25 cellular contexts compared by ENCODE assay signal in the genomic region with DNA sequence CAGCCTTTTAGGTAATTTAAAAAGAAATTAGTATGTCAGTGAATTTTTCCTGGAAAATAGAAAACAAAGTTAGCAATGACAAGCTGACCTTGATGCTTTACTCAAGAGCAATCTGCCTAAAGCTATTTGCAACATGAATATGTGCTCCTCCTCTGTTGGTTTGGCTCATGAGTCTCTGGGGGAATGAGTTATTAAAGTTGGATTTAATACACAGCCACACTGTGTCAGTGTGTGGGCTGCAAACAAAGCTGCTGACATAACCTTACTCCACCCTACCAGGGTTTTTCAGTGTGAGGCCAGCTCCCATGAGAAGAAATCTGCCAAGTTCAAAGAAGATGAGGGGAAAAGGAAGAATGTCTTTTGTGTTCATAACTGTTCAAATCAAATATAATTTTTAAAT.
A peak's percentile ranks its signal among the peaks of the same experiment; 100 is the strongest.
DNase-seq lines count a peak whose midpoint lies in the region; ATAC-seq and TF ChIP-seq lines count a peak whose summit lies in the region.
"Had no signal": no experiment of that assay in that cellular context is flagged by ENCODE, and none has a peak within 500 bp of the region (broad histone marks: within the 10 kb centered on the region; RNA-seq: fewer than 3 reads in every experiment).

No MANE protein-coding gene starts in this region.

- TF ChIP-seq CTCF in heart left ventricle (IDR thresholded peaks at IDR 0.05), result no peak
- TF ChIP-seq CTCF in left ventricle myocardium inferior (IDR thresholded peaks at IDR 0.05; ENCODE audit: borderline replicate concordance), result no peak
- TF ChIP-seq CTCF in stomach (IDR thresholded peaks at IDR 0.05), result no peak

- no peak for TF ChIP-seq POLR2A in heart left ventricle (IDR thresholded peaks at IDR 0.05)
- no peak for TF ChIP-seq POLR2A in stomach (IDR thresholded peaks at IDR 0.05)

- intact Hi-C loops in heart left ventricle (cut with DNase I), result no loop called here
- intact Hi-C loops in left ventricle myocardium inferior (cut with micrococcal nuclease), result no loop called here
- intact Hi-C loops in right cardiac atrium (cut with DNase I), result no loop called here
- intact Hi-C loops in stomach (cut with DNase I; ENCODE audit: low total_unique reads), result no loop called here

- H3K4me3 ChIP-seq in heart left ventricle (no peak overlapping the region), left ventricle myocardium inferior (no peak overlapping the region), right cardiac atrium (ENCODE audit: low read length) (no peak overlapping the region), stomach (no peak overlapping the region)
- H3K4me3 ChIP-seq: adrenal gland, mucosa of descending colon, prostate gland had no signal

- H3K27me3 ChIP-seq in heart left ventricle, result no peaks in the 10 kb centered on the region
- peaks cover 21% of the 10 kb centered on the region for H3K27me3 ChIP-seq in left ventricle myocardium inferior (ENCODE audit: low read depth)
- H3K27me3 ChIP-seq in right cardiac atrium (ENCODE audit: control insufficient read depth, insufficient read depth), result no peaks in the 10 kb centered on the region
- H3K27me3 ChIP-seq in stomach, result no peaks in the 10 kb centered on the region
- H3K27me3 ChIP-seq: adrenal gland had no signal

- no peak overlapping the region for H3K27ac ChIP-seq in heart left ventricle
- H3K27ac ChIP-seq in left ventricle myocardium inferior (replicated peaks), result no peak overlapping the region
- H3K27ac ChIP-seq in right cardiac atrium (ENCODE audit: low read length), result no peak overlapping the region
- H3K27ac ChIP-seq in stomach, result no peak overlapping the region
- H3K27ac ChIP-seq: adrenal gland, HL-60, prostate gland, VCaP had no signal

- H3K4me1 ChIP-seq in heart left ventricle (no peaks in the 10 kb centered on the region), left ventricle myocardium inferior (no peaks in the 10 kb centered on the region), right cardiac atrium (ENCODE audit: control insufficient read depth, insufficient read depth, low read length) (no peaks in the 10 kb centered on the region), stomach (no peaks in the 10 kb centered on the region)
- H3K4me1 ChIP-seq: adrenal gland, prostate gland had no signal

- DNase-seq in heart left ventricle (peak in 1 of 5 donors; percentile 26), left ventricle myocardium inferior (no peak), dedifferentiated amniotic fluid mesenchymal stem cell (ENCODE audit: extremely low spot score) (peak; percentile 31), right cardiac atrium (no peak), stomach (no peak), cerebellar cortex (ENCODE audit: low spot score) (no peak), NCI-H1436 treated with DMSO at 0.1 percent for 48 hours (lab: John Stamatoyannopoulos, UW) (no peak)
- DNase-seq: activated CD4-positive, alpha-beta T cell treated with anti-CD3 and anti-CD28 coated beads, Interleukin-2, amount 50 U/mL, for 1 hour; activated CD8-positive, alpha-beta memory T cell treated with anti-CD3 and anti-CD28 coated beads, Interleukin-2, amount 50 U/mL, for 48 hours; activated gamma-delta T cell; adrenal gland; C1 segment of cervical spinal cord; caudate nucleus; GOT3; head of caudate nucleus; mucosa of descending colon; NCI-H146; NCI-H2171; SIG-M5; stimulated activated CD4-positive, alpha-beta T cell treated with anti-CD3 and anti-CD28 coated beads, Interleukin-4, amount 100 ng/mL, for 4 hours; T-helper 17 cell had no signal

- TF ChIP-seq EP300 in stomach (IDR thresholded peaks at IDR 0.05), result no peak

- peak in 3 of 4 donors; percentile 54 to 87 (median 85) for ATAC-seq in heart left ventricle
- ATAC-seq in right cardiac atrium, result peak; percentile 77 to 80
- no peak for ATAC-seq in GM18868 (IDR thresholded peaks at IDR 0.05; ENCODE audit: unreplicated experiment)
- ATAC-seq: mucosa of descending colon, T-helper 17 cell had no signal

- H3K9me3 ChIP-seq in heart left ventricle (no peaks in the 10 kb centered on the region), left ventricle myocardium inferior (replicated peaks) (no peaks in the 10 kb centered on the region), right cardiac atrium (ENCODE audit: control insufficient read depth, low read length) (no peaks in the 10 kb centered on the region), stomach (no peaks in the 10 kb centered on the region)
- H3K9me3 ChIP-seq: adrenal gland, mucosa of descending colon, prostate gland had no signal

- H3K36me3 ChIP-seq in heart left ventricle (no peaks in the 10 kb centered on the region), left ventricle myocardium inferior (no peaks in the 10 kb centered on the region), stomach (no peaks in the 10 kb centered on the region)
- H3K36me3 ChIP-seq: adrenal gland, prostate gland had no signal
